37 cellular contexts compared by ENCODE assay signal in the genomic region with DNA sequence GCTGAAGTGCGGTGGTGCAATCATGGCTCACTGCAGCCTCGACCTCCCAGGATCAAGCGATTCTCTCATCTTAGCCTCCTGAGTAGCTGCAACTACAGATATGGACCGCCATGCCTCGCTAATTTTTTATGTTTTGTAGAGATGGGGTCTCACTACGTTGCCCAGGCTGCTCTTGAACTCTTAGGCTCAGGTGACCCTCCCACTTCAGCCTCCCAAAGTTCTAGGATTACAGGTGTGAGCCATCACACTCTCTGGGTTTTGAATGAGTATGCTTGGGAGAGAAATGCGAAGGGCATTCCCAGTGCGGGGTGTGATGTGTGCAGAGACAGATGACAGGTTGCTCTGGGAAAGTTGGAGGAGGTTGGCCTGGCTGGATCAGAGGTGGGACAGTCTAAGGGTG. TPM values are rescaled to one million over a fixed set of nuclear protein-coding genes. Genes with fewer than 3 reads are reported as not detected.
"Had no signal": no experiment of that assay in that cellular context is flagged by ENCODE, and none has a peak within 500 bp of the region (broad histone marks: within the 10 kb centered on the region; RNA-seq: fewer than 3 reads in every experiment).

No MANE protein-coding gene starts in this region.

- H3K27ac ChIP-seq: ascending aorta, cardiac muscle cell, VCaP had no signal

- H3K4me3 Mint-ChIP-seq: activated CD4-positive, alpha-beta memory T cell treated with anti-CD3 and anti-CD28 coated beads, Interleukin-2, amount 10 ng/mL, durations not matched to agents 7 days and 5 days; activated CD4-positive, alpha-beta T cell treated with anti-CD3 and anti-CD28 coated beads for 36 hours; activated CD4-positive, alpha-beta T cell treated with anti-CD3 and anti-CD28 coated beads, Interleukin-2, amount 10 ng/mL, durations not matched to agents 7 days and 5 days; activated CD8-positive, alpha-beta memory T cell treated with anti-CD3 and anti-CD28 coated beads, Interleukin-2, amount 10 ng/mL, durations not matched to agents 7 days and 5 days; activated CD8-positive, alpha-beta T cell treated with anti-CD3 and anti-CD28 coated beads, Interleukin-2, amount 10 ng/mL, durations not matched to agents 7 days and 5 days; activated naive CD4-positive, alpha-beta T cell treated with anti-CD3 and anti-CD28 coated beads, Interleukin-2, amount 10 ng/mL, durations not matched to agents 7 days and 5 days; activated naive CD4-positive, alpha-beta T cell treated with anti-CD3 and anti-CD28 coated beads, Interleukin-2, amount 50 U/mL, for 24 hours; activated naive CD8-positive, alpha-beta T cell; activated naive CD8-positive, alpha-beta T cell treated with anti-CD3 and anti-CD28 coated beads, Interleukin-2, amount 10 ng/mL, durations not matched to agents 7 days and 5 days; activated naive CD8-positive, alpha-beta T cell treated with anti-CD3 and anti-CD28 coated beads, Interleukin-2, amount 50 U/mL, for 24 hours; activated T-cell treated with anti-CD3 and anti-CD28 coated beads, Interleukin-2, amount 50 U/mL, for 24 hours; brain; central memory CD8-positive, alpha-beta T cell; T-cell; T-helper 17 cell had no signal

- DNase-seq: activated CD4-positive, alpha-beta memory T cell treated with anti-CD3 and anti-CD28 coated beads, Interleukin-2, amount 10 ng/mL, durations not matched to agents 7 days and 5 days; activated CD4-positive, alpha-beta T cell treated with anti-CD3 and anti-CD28 coated beads for 1 hour; activated CD4-positive, alpha-beta T cell treated with anti-CD3 and anti-CD28 coated beads for 36 hours; activated CD4-positive, alpha-beta T cell treated with anti-CD3 and anti-CD28 coated beads for 48 hours; activated CD4-positive, alpha-beta T cell treated with anti-CD3 and anti-CD28 coated beads, Interleukin-2, amount 10 ng/mL, durations not matched to agents 7 days and 5 days; activated CD4-positive, alpha-beta T cell treated with anti-CD3 and anti-CD28 coated beads, Interleukin-2, amount 50 U/mL, for 48 hours; activated CD4-positive, CD25-positive, alpha-beta regulatory T cell; activated CD8-positive, alpha-beta memory T cell treated with anti-CD3 and anti-CD28 coated beads for 24 hours; activated CD8-positive, alpha-beta memory T cell treated with anti-CD3 and anti-CD28 coated beads, Interleukin-2, amount 10 ng/mL, durations not matched to agents 7 days and 5 days; activated CD8-positive, alpha-beta memory T cell treated with anti-CD3 and anti-CD28 coated beads, Interleukin-2, amount 50 U/mL, for 48 hours; activated CD8-positive, alpha-beta T cell treated with anti-CD3 and anti-CD28 coated beads, Interleukin-2, amount 10 ng/mL, durations not matched to agents 7 days and 5 days; activated effector memory CD4-positive, alpha-beta T cell treated with Interleukin-2 at 50 U/mL for 16 hours; activated gamma-delta T cell; activated naive CD4-positive, alpha-beta T cell treated with anti-CD3 and anti-CD28 coated beads, Interleukin-2, amount 10 ng/mL, durations not matched to agents 7 days and 5 days; activated naive CD4-positive, alpha-beta T cell treated with Interleukin-2 at 50 U/mL for 16 hours; activated naive CD8-positive, alpha-beta T cell treated with anti-CD3 and anti-CD28 coated beads, Interleukin-2, amount 10 ng/mL, durations not matched to agents 7 days and 5 days; activated naive CD8-positive, alpha-beta T cell treated with anti-CD3 and anti-CD28 coated beads, Interleukin-2, amount 50 U/mL, for 24 hours; activated T-cell treated with anti-CD3 and anti-CD28 coated beads, Interleukin-2, amount 50 U/mL, for 24 hours; activated T-cell treated with anti-CD3 and anti-CD28 coated beads, Interleukin-2, amount 50 U/mL, for 48 hours; amygdala; anterior cingulate cortex; caudate nucleus; cerebellar nuclear complex; T-cell; T-helper 17 cell; T1000 had no signal

- H3K4me1 Mint-ChIP-seq: activated CD4-positive, alpha-beta memory T cell treated with anti-CD3 and anti-CD28 coated beads, Interleukin-2, amount 10 ng/mL, durations not matched to agents 7 days and 5 days; activated CD4-positive, alpha-beta T cell treated with anti-CD3 and anti-CD28 coated beads for 36 hours; activated CD8-positive, alpha-beta memory T cell treated with anti-CD3 and anti-CD28 coated beads, Interleukin-2, amount 10 ng/mL, durations not matched to agents 7 days and 5 days; activated naive CD4-positive, alpha-beta T cell treated with anti-CD3 and anti-CD28 coated beads, Interleukin-2, amount 10 ng/mL, durations not matched to agents 7 days and 5 days; activated naive CD4-positive, alpha-beta T cell treated with anti-CD3 and anti-CD28 coated beads, Interleukin-2, amount 50 U/mL, for 24 hours; activated naive CD8-positive, alpha-beta T cell treated with anti-CD3 and anti-CD28 coated beads, Interleukin-2, amount 50 U/mL, for 24 hours; brain; central memory CD8-positive, alpha-beta T cell; T-cell had no signal

- H3K9me3 ChIP-seq: ascending aorta had no signal

- H3K27me3 ChIP-seq: ascending aorta, cardiac muscle cell had no signal

- FAIRE-seq: bronchial epithelial cell, TTC549 had no signal

- H3K27ac Mint-ChIP-seq: activated CD4-positive, alpha-beta memory T cell treated with anti-CD3 and anti-CD28 coated beads, Interleukin-2, amount 10 ng/mL, durations not matched to agents 7 days and 5 days; activated CD4-positive, alpha-beta T cell treated with anti-CD3 and anti-CD28 coated beads for 36 hours; activated CD4-positive, alpha-beta T cell treated with anti-CD3 and anti-CD28 coated beads, Interleukin-2, amount 10 ng/mL, durations not matched to agents 7 days and 5 days; activated CD8-positive, alpha-beta memory T cell treated with anti-CD3 and anti-CD28 coated beads, Interleukin-2, amount 10 ng/mL, durations not matched to agents 7 days and 5 days; activated CD8-positive, alpha-beta T cell treated with anti-CD3 and anti-CD28 coated beads, Interleukin-2, amount 10 ng/mL, durations not matched to agents 7 days and 5 days; activated naive CD4-positive, alpha-beta T cell treated with anti-CD3 and anti-CD28 coated beads, Interleukin-2, amount 10 ng/mL, durations not matched to agents 7 days and 5 days; activated naive CD4-positive, alpha-beta T cell treated with anti-CD3 and anti-CD28 coated beads, Interleukin-2, amount 50 U/mL, for 24 hours; activated naive CD8-positive, alpha-beta T cell; activated naive CD8-positive, alpha-beta T cell treated with anti-CD3 and anti-CD28 coated beads, Interleukin-2, amount 10 ng/mL, durations not matched to agents 7 days and 5 days; activated naive CD8-positive, alpha-beta T cell treated with anti-CD3 and anti-CD28 coated beads, Interleukin-2, amount 50 U/mL, for 24 hours; activated T-cell treated with anti-CD3 and anti-CD28 coated beads, Interleukin-2, amount 50 U/mL, for 24 hours; activated T-helper 2 cell treated with anti-CD3 and anti-CD28 coated beads, Interferon-gamma antibody, Interleukin-2, Interleukin-4, amounts not matched to agents 10 μg/mL and 5 μg/mL and 100 μg/mL, durations not matched to agents 14 hours and 24 hours and 36 hours; brain; T-cell; T-helper 17 cell had no signal

- H3K36me3 ChIP-seq: ascending aorta, cardiac muscle cell had no signal

- H3K27me3 Mint-ChIP-seq: activated CD4-positive, alpha-beta memory T cell treated with anti-CD3 and anti-CD28 coated beads, Interleukin-2, amount 10 ng/mL, durations not matched to agents 7 days and 5 days; activated CD4-positive, alpha-beta T cell treated with anti-CD3 and anti-CD28 coated beads, Interleukin-2, amount 10 ng/mL, durations not matched to agents 7 days and 5 days had no signal

- ATAC-seq: activated CD4-positive, alpha-beta T cell treated with anti-CD3 and anti-CD28 coated beads for 36 hours; activated CD4-positive, CD25-positive, alpha-beta regulatory T cell treated with anti-CD3 and anti-CD28 coated beads, Interleukin-2, amount 50 U/mL, for 24 hours; activated CD8-positive, alpha-beta memory T cell treated with anti-CD3 and anti-CD28 coated beads, Interleukin-2, amount 10 ng/mL, durations not matched to agents 7 days and 5 days; activated CD8-positive, alpha-beta T cell treated with anti-CD3 and anti-CD28 coated beads, Interleukin-2, amount 10 ng/mL, durations not matched to agents 7 days and 5 days; activated naive CD8-positive, alpha-beta T cell treated with anti-CD3 and anti-CD28 coated beads, Interleukin-2, amount 50 U/mL, for 24 hours; T-cell; T-helper 17 cell had no signal

- H3K4me3 ChIP-seq: ascending aorta, cardiac muscle cell had no signal

- H3K4me1 ChIP-seq: ascending aorta had no signal

- H3K9me3 Mint-ChIP-seq: activated CD4-positive, alpha-beta memory T cell treated with anti-CD3 and anti-CD28 coated beads, Interleukin-2, amount 10 ng/mL, durations not matched to agents 7 days and 5 days; activated CD4-positive, alpha-beta T cell treated with anti-CD3 and anti-CD28 coated beads, Interleukin-2, amount 10 ng/mL, durations not matched to agents 7 days and 5 days; activated naive CD4-positive, alpha-beta T cell treated with anti-CD3 and anti-CD28 coated beads, Interleukin-2, amount 10 ng/mL, durations not matched to agents 7 days and 5 days; activated naive CD4-positive, alpha-beta T cell treated with anti-CD3 and anti-CD28 coated beads, Interleukin-2, amount 50 U/mL, for 24 hours; activated naive CD8-positive, alpha-beta T cell treated with anti-CD3 and anti-CD28 coated beads, Interleukin-2, amount 10 ng/mL, durations not matched to agents 7 days and 5 days; activated naive CD8-positive, alpha-beta T cell treated with anti-CD3 and anti-CD28 coated beads, Interleukin-2, amount 50 U/mL, for 24 hours; activated T-cell treated with anti-CD3 and anti-CD28 coated beads, Interleukin-2, amount 50 U/mL, for 24 hours; activated T-helper 2 cell treated with anti-CD3 and anti-CD28 coated beads, Interferon-gamma antibody, Interleukin-2, Interleukin-4, amounts not matched to agents 10 μg/mL and 5 μg/mL and 100 μg/mL, durations not matched to agents 14 hours and 24 hours and 36 hours; central memory CD8-positive, alpha-beta T cell had no signal

- H3K36me3 Mint-ChIP-seq: activated CD8-positive, alpha-beta memory T cell treated with anti-CD3 and anti-CD28 coated beads, Interleukin-2, amount 10 ng/mL, durations not matched to agents 7 days and 5 days; activated naive CD4-positive, alpha-beta T cell treated with anti-CD3 and anti-CD28 coated beads, Interleukin-2, amount 10 ng/mL, durations not matched to agents 7 days and 5 days; activated naive CD4-positive, alpha-beta T cell treated with anti-CD3 and anti-CD28 coated beads, Interleukin-2, amount 50 U/mL, for 24 hours; activated naive CD8-positive, alpha-beta T cell; activated naive CD8-positive, alpha-beta T cell treated with anti-CD3 and anti-CD28 coated beads, Interleukin-2, amount 10 ng/mL, durations not matched to agents 7 days and 5 days; T-cell had no signal

RNA-seq across cellular contexts. Expression of gene RASGRP4, which starts 56.5 kb away (rescaled TPM):
- total RNA-seq: bronchial epithelial cell had no signal
